In the genomic region with DNA sequence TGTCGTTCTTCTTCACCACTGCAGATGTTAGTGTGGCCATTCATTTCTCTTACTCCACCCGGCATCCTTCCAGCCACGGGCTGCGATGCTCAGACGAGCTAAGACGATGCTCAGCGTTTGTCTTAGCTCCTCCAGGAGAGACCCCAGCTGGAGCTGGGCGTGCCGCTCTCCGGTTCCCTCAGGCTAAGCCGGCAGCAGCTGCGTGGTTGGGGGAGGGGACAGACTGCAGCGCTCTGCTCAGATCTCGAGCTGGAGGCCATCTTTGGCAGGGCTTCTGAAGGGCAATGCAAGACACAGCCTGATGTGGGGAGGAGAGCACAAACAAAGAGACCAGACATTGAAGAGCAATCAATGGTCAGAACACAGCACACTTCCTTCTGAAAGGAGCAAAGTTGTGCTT, we compare ENCODE assay signal across 10 cellular contexts. TPM values are rescaled to one million over a fixed set of nuclear protein-coding genes. Genes with fewer than 3 reads are reported as not detected.
A peak's percentile ranks its signal among the peaks of the same experiment; 100 is the strongest.
DNase-seq lines count a peak whose midpoint lies in the region; TF ChIP-seq lines count a peak whose summit lies in the region.
"Had no signal": no experiment of that assay in that cellular context is flagged by ENCODE, and none has a peak within 500 bp of the region (broad histone marks: within the 10 kb centered on the region; RNA-seq: fewer than 3 reads in every experiment).

No MANE protein-coding gene starts in this region.

- intact Hi-C loops in head of caudate nucleus (cut with DNase I): no loop called here

- peak overlapping the region; percentile 43 for H3K27ac ChIP-seq in 22Rv1
- no peak overlapping the region for H3K27ac ChIP-seq in coronary artery

- H3K4me3 ChIP-seq in Jurkat, Clone E6-1 (ENCODE audit: low read length): no peak overlapping the region
- no peak overlapping the region for H3K4me3 ChIP-seq in coronary artery

- peak; percentile 9 for DNase-seq in Jurkat, Clone E6-1 (ENCODE audit: low read depth, low spot score)
- DNase-seq in NCI-H748 treated with DMSO at 0.1 percent for 48 hours (lab: John Stamatoyannopoulos, UW) (peak; percentile 40), head of caudate nucleus (peak; percentile 16 to 82 (median 66)), coronary artery (ENCODE audit: low spot score) (no peak), HUDEP-2 (lab: John Stamatoyannopoulos, UW; ENCODE audit: unreplicated experiment in 76 of 76) (no peak)
- DNase-seq in NK-92 treated with Interleukin-12 subunit alpha and Interleukin-12 subunit beta, amount 100 ng/mL, for 24 hours (lab: John Stamatoyannopoulos, UW): no peak
- DNase-seq in activated effector memory CD4-positive, alpha-beta T cell treated with Interleukin-2 at 50 U/mL for 16 hours: no peak
- DNase-seq: activated effector memory CD4-positive, alpha-beta T cell treated with anti-CD3 and anti-CD28 coated beads, Interleukin-2, amount 50 U/mL, for 16 hours; naive B cell had no signal

- TF ChIP-seq CTCF in 22Rv1 (IDR thresholded peaks at IDR 0.05) (no peak), coronary artery (IDR thresholded peaks at IDR 0.05) (no peak)

RNA-seq across cellular contexts. Expression of a gene that starts 4.8 kb away (rescaled TPM):
- polyA plus RNA-seq in Jurkat, Clone E6-1 (2012; ENCODE audit: insufficient read depth, insufficient read length): 9.2 TPM

RNA-seq across cellular contexts. Expression of a gene that starts 36.1 kb away (rescaled TPM):
- polyA plus RNA-seq in Jurkat, Clone E6-1 (2012; ENCODE audit: insufficient read depth, insufficient read length): not detected

Comparison
In these comparisons a context has a peak if more than half of its experiments do, and no peak if none do; other contexts are left out.
1. DNase-seq: peak in Jurkat, Clone E6-1 (single experiment), NCI-H748 treated with DMSO at 0.1 percent for 48 hours (single experiment) and head of caudate nucleus (42 of 42); none in NK-92 treated with Interleukin-12 subunit alpha and Interleukin-12 subunit beta, amount 100 ng/mL, for 24 hours (single experiment), activated effector memory CD4-positive, alpha-beta T cell treated with Interleukin-2 at 50 U/mL for 16 hours (single experiment), coronary artery (single experiment) and HUDEP-2 (0 of 76).